In the genomic region with DNA sequence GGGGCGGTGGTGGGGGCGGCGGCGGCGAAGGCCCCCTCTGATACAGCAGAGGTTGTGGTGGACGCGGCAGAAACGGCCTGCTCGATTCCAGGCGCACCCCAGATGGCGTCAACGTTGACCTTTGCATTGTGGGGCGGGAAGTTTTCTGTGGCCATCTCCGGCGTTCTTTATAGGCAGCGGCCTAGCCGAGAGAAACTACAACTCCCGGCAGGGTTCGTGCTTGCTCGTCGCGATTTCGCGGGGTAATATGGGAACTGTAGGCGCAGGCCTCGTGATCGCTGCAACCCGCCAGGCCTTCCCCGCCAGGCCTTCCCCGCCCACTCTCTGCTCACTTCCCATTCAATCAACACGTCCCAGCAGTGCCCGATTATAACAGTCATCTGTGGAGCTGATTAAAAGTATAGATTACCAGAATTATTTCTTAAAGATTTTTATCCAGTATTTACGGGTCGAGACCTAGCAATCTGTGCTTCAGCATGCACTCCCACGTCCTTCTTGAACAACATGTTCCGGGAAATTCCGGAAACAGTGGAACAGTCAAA, we compare ENCODE assay signal across 8 cellular contexts. TPM values are rescaled to one million over a fixed set of nuclear protein-coding genes. Genes with fewer than 3 reads are reported as not detected.
A peak's percentile ranks its signal among the peaks of the same experiment; 100 is the strongest.
DNase-seq lines count a peak whose midpoint lies in the region; ATAC-seq and TF ChIP-seq lines count a peak whose summit lies in the region.

Gene BOD1 (minus strand): TSS at position 74 of the 542 bp plus-strand sequence. CDS start 214 bp downstream, outside the sequence.

- TF ChIP-seq POLR2A in NB4 (IDR thresholded peaks at IDR 0.05; ENCODE audit: extremely low read depth, insufficient read length) = no peak

- H3K9me3 ChIP-seq in neuron (ENCODE audit: low read length) = no peaks in the 10 kb centered on the region

- no peaks in the 10 kb centered on the region for H3K27me3 Mint-ChIP-seq in activated naive CD4-positive, alpha-beta T cell treated with anti-CD3 and anti-CD28 coated beads for 36 hours (ENCODE audit: low read depth)

- ATAC-seq in HG02571 (IDR thresholded peaks at IDR 0.05; ENCODE audit: unreplicated experiment) = peak; percentile 93

- H2AFZ ChIP-seq in neuron (ENCODE audit: low read depth, low read length) = peak within 1 kb of the TSS; percentile 83

- H3K4me1 ChIP-seq in neuron (ENCODE audit: insufficient read depth, low read length) = peaks cover 22% of the 10 kb centered on the region

- peaks cover 42% of the 10 kb centered on the region for H3K4me1 Mint-ChIP-seq in activated naive CD4-positive, alpha-beta T cell treated with anti-CD3 and anti-CD28 coated beads for 36 hours (ENCODE audit: low read depth)

- H3K9me3 Mint-ChIP-seq in activated naive CD4-positive, alpha-beta T cell treated with anti-CD3 and anti-CD28 coated beads for 36 hours = no peaks in the 10 kb centered on the region

- H3K4me3 Mint-ChIP-seq in activated naive CD4-positive, alpha-beta T cell treated with anti-CD3 and anti-CD28 coated beads for 36 hours = peak within 1 kb of the TSS; percentile 95

- peak; percentile 96 for DNase-seq in GM03348 (ENCODE audit: low spot score)
- peak; percentile 98 for DNase-seq in NB4 (ENCODE audit: low read depth)
- peak; percentile 98 for DNase-seq in SK-N-DZ (ENCODE audit: low spot score)
- peak; percentile 98 for DNase-seq in activated naive CD4-positive, alpha-beta T cell treated with anti-CD3 and anti-CD28 coated beads for 36 hours
- peak; percentile 97 for DNase-seq in foreskin melanocyte
- DNase-seq in stromal cell of bone marrow (ENCODE audit: low read depth) = peak; percentile 99

- no peak for TF ChIP-seq CTCF in NB4 (IDR thresholded peaks at IDR 0.05; ENCODE audit: low read depth, low read length)

- H3K4me3 ChIP-seq in NB4 (ENCODE audit: low read depth, low read length) (peak within 1 kb of the TSS; percentile 93), neuron (ENCODE audit: low read length) (peak within 1 kb of the TSS; percentile 93)

- CTCF ChIA-PET in activated naive CD4-positive, alpha-beta T cell treated with anti-CD3 and anti-CD28 coated beads for 36 hours (lab: Charles Lee) = interaction anchor here (0.7 to 4.7 kb wide), 8 partner anchors 17 to 700 kb away, joined by 3 to 57 read pairs (median 4); partner anchors contain the start of gene CPEB4

- H3K27ac Mint-ChIP-seq in activated naive CD4-positive, alpha-beta T cell treated with anti-CD3 and anti-CD28 coated beads for 36 hours = peak within 1 kb of the TSS; percentile 93

- intact Hi-C loops in activated naive CD4-positive, alpha-beta T cell treated with anti-CD3 and anti-CD28 coated beads for 36 hours (cut with micrococcal nuclease) = loop anchor here (1.0 to 5.0 kb wide), 9 partner anchors 166 to 1862 kb away; partner anchors contain the start of genes CPEB4, CREBRF, DUSP1 and SFXN1

- H3K36me3 ChIP-seq in neuron (ENCODE audit: insufficient read depth, low read length) = peaks cover 21% of the 10 kb centered on the region

- no peaks in the 10 kb centered on the region for H3K27me3 ChIP-seq in neuron (ENCODE audit: insufficient read depth, low read length)

- H3K36me3 Mint-ChIP-seq in activated naive CD4-positive, alpha-beta T cell treated with anti-CD3 and anti-CD28 coated beads for 36 hours (ENCODE audit: low read depth) = peaks cover 18% of the 10 kb centered on the region

RNA-seq across cellular contexts. Expression of gene BOD1, which starts in this region (rescaled TPM):
- 169 and 172 TPM in 2 replicates for polyA plus RNA-seq in SK-N-DZ (2014; cell fraction: cytosol; rRNA removed)
- polyA plus RNA-seq in SK-N-DZ (2014; cell fraction: nucleus; rRNA removed) = 222 and 259 TPM in 2 replicates
- 10 to 100 TPM; 35.3 to 36.9 TPM for total RNA-seq in activated naive CD4-positive, alpha-beta T cell treated with anti-CD3 and anti-CD28 coated beads for 36 hours

Comparison
In these comparisons a context has a peak if more than half of its experiments do, and no peak if none do; other contexts are left out.
1. Peak in every context shown above with its lines: DNase-seq, ATAC-seq and H3K4me3 ChIP-seq.